25 cellular contexts compared by ENCODE assay signal in genomic region chr7:117764031-117764430, GRCh38.
A peak's percentile ranks its signal among the peaks of the same experiment; 100 is the strongest.
DNase-seq lines count a peak whose midpoint lies in the region; ATAC-seq, FAIRE-seq and TF ChIP-seq lines count a peak whose summit lies in the region.
"Had no signal": no experiment of that assay in that cellular context is flagged by ENCODE, and none has a peak within 500 bp of the region (broad histone marks: within the 10 kb centered on the region; RNA-seq: fewer than 3 reads in every experiment).

No MANE protein-coding gene starts in this region.

- no peaks in the 10 kb centered on the region for H3K4me1 Mint-ChIP-seq in activated CD4-positive, alpha-beta memory T cell treated with anti-CD3 and anti-CD28 coated beads, Interleukin-2, amount 10 ng/mL, durations not matched to agents 7 days and 5 days
- H3K4me1 Mint-ChIP-seq: CD14-positive monocyte; CD8-positive, alpha-beta memory T cell; H9 had no signal

- H3K36me3 Mint-ChIP-seq in activated CD4-positive, alpha-beta memory T cell treated with anti-CD3 and anti-CD28 coated beads, Interleukin-2, amount 10 ng/mL, durations not matched to agents 7 days and 5 days (ENCODE audit: low read depth): no peaks in the 10 kb centered on the region
- H3K36me3 Mint-ChIP-seq: CD14-positive monocyte; CD8-positive, alpha-beta memory T cell had no signal

- peak; percentile 44 for FAIRE-seq in GM12892 (lab: Jason Lieb, UNC)
- FAIRE-seq: A549, D721Med, GM12891 had no signal

- TF ChIP-seq POLR2A in GM12892 (IDR thresholded peaks at IDR 0.05; ENCODE audit: low read depth, low read length): no peak

- H3K27me3 Mint-ChIP-seq in activated CD4-positive, alpha-beta memory T cell treated with anti-CD3 and anti-CD28 coated beads, Interleukin-2, amount 10 ng/mL, durations not matched to agents 7 days and 5 days: no peaks in the 10 kb centered on the region

- POLR2A ChIA-PET in activated CD4-positive, alpha-beta memory T cell treated with anti-CD3 and anti-CD28 coated beads, Interleukin-2, amount 10 ng/mL, durations not matched to agents 7 days and 5 days (lab: Charles Lee): no interaction called here

- ATAC-seq in HG03432 (IDR thresholded peaks at IDR 0.05; ENCODE audit: unreplicated experiment): no peak
- ATAC-seq in GM21447 (IDR thresholded peaks at IDR 0.05; ENCODE audit: unreplicated experiment): no peak
- ATAC-seq: A549, HCT116 had no signal

- H3K27ac Mint-ChIP-seq in activated CD4-positive, alpha-beta memory T cell treated with anti-CD3 and anti-CD28 coated beads, Interleukin-2, amount 10 ng/mL, durations not matched to agents 7 days and 5 days: no peak overlapping the region
- H3K27ac Mint-ChIP-seq: CD14-positive monocyte; CD4-positive, alpha-beta T cell; CD8-positive, alpha-beta memory T cell; H9 had no signal

- in situ Hi-C loops in SK-MEL-5 (cut with HindIII; ENCODE audit: low pct_unique_long_range_greater_than_20kb, low sequenced_read_pairs): no loop called here

- CTCF ChIA-PET in activated CD4-positive, alpha-beta memory T cell treated with anti-CD3 and anti-CD28 coated beads, Interleukin-2, amount 10 ng/mL, durations not matched to agents 7 days and 5 days (lab: Charles Lee): no interaction called here

- H3K4me3 Mint-ChIP-seq in activated CD4-positive, alpha-beta memory T cell treated with anti-CD3 and anti-CD28 coated beads, Interleukin-2, amount 10 ng/mL, durations not matched to agents 7 days and 5 days: no peak overlapping the region
- H3K4me3 Mint-ChIP-seq: CD14-positive monocyte; CD4-positive, alpha-beta T cell; CD8-positive, alpha-beta memory T cell; H9 had no signal

- DNase-seq in COLO829 (ENCODE audit: low spot score): peak; percentile 49
- no peak for DNase-seq in GM12892 (ENCODE audit: insufficient read length)
- peak; percentile 52 for DNase-seq in HT1080 (ENCODE audit: low read depth)
- peak; percentile 95 for DNase-seq in SK-MEL-5 (ENCODE audit: low read depth, low spot score)
- no peak for DNase-seq in activated CD4-positive, alpha-beta memory T cell treated with anti-CD3 and anti-CD28 coated beads, Interleukin-2, amount 10 ng/mL, durations not matched to agents 7 days and 5 days
- DNase-seq: 8988T; ACHN; AML-193; BE2C; CD4-positive, alpha-beta T cell; CD8-positive, alpha-beta memory T cell; COR-L47; DMS 273 treated with DMSO at 0.1 percent for 48 hours; DMS79; EL; GF-D8; GM23248; H9 had no signal

- no peaks in the 10 kb centered on the region for H3K9me3 Mint-ChIP-seq in activated CD4-positive, alpha-beta memory T cell treated with anti-CD3 and anti-CD28 coated beads, Interleukin-2, amount 10 ng/mL, durations not matched to agents 7 days and 5 days
- H3K9me3 Mint-ChIP-seq: H9 had no signal

Comparison
In these comparisons a context has a peak if more than half of its experiments do, and no peak if none do; other contexts are left out.
1. DNase-seq: peak in COLO829 (single experiment), HT1080 (single experiment) and SK-MEL-5 (single experiment); none in GM12892 (single experiment) and activated CD4-positive, alpha-beta memory T cell treated with anti-CD3 and anti-CD28 coated beads, Interleukin-2, amount 10 ng/mL, durations not matched to agents 7 days and 5 days (single experiment).